In genomic region chr2:128347701-128348504, GRCh38 we compare ENCODE assay signal across 9 cellular contexts. TPM values are rescaled to one million over a fixed set of nuclear protein-coding genes. Genes with fewer than 3 reads are reported as not detected.
DNase-seq lines count a peak whose midpoint lies in the region; ATAC-seq and TF ChIP-seq lines count a peak whose summit lies in the region.
"Had no signal": no experiment of that assay in that cellular context is flagged by ENCODE, and none has a peak within 500 bp of the region (broad histone marks: within the 10 kb centered on the region; RNA-seq: fewer than 3 reads in every experiment).

No MANE protein-coding gene starts in this region.

- H3K27ac ChIP-seq in temporal lobe (ENCODE audit: low read depth, low read length): peak overlapping the region; percentile 69

- peaks cover 2% of the 10 kb centered on the region; the same call in 1 of the 2 replicates for H3K9me3 ChIP-seq in MG63

- TF ChIP-seq CTCF in chondrocyte (IDR thresholded peaks at IDR 0.05): no peak

- H3K4me1 Mint-ChIP-seq in chondrocyte (ENCODE audit: low read depth): peaks cover 32% of the 10 kb centered on the region
- H3K4me1 Mint-ChIP-seq: central memory CD8-positive, alpha-beta T cell had no signal

- H3K27me3 Mint-ChIP-seq in chondrocyte (ENCODE audit: low read depth): no peaks in the 10 kb centered on the region

- H3K36me3 ChIP-seq in MG63: no peaks in the 10 kb centered on the region

- H3K9me3 Mint-ChIP-seq in chondrocyte (ENCODE audit: low read depth): peaks cover 9% of the 10 kb centered on the region
- H3K9me3 Mint-ChIP-seq: central memory CD8-positive, alpha-beta T cell had no signal

- H3K36me3 Mint-ChIP-seq in chondrocyte (ENCODE audit: low read depth): peaks cover 5% of the 10 kb centered on the region

- no peak overlapping the region for H3K4me3 ChIP-seq in MG63

- H3K27me3 ChIP-seq in MG63: no peaks in the 10 kb centered on the region

- ATAC-seq in left lobe of liver (peak; percentile 66), GM18909 (IDR thresholded peaks at IDR 0.05; ENCODE audit: poor library complexity, unreplicated experiment) (no peak), HG03045 (IDR thresholded peaks at IDR 0.05; ENCODE audit: unreplicated experiment) (no peak)

- H3K27ac Mint-ChIP-seq in chondrocyte (ENCODE audit: unreplicated experiment): peak overlapping the region; percentile 90

- DNase-seq in MG63 (peak; percentile 94), chondrocyte (ENCODE audit: low spot score) (no peak), left lobe of liver (ENCODE audit: low spot score) (peak; percentile 46), DMS153 (lab: John Stamatoyannopoulos, UW) (no peak), activated gamma-delta T cell (lab: John Stamatoyannopoulos, UW) (no peak)

- H3K4me3 Mint-ChIP-seq in chondrocyte (ENCODE audit: unreplicated experiment): peak overlapping the region; percentile 55
- H3K4me3 Mint-ChIP-seq: central memory CD8-positive, alpha-beta T cell had no signal

RNA-seq across cellular contexts. Expression of gene HS6ST1, which starts 29.2 kb away (rescaled TPM):
- total RNA-seq in MG63 (2014; rRNA removed; shearing (Covaris generic); ENCODE audit: low replicate concordance): 16.9 and 32.5 TPM in 2 replicates
- total RNA-seq in chondrocyte: 30.0 to 39.2 TPM (median 33.1 TPM) in 3 replicates
- 21.8 TPM for total RNA-seq in left lobe of liver
- total RNA-seq in temporal lobe: 48.7 TPM

Comparison
In these comparisons a context has a peak if more than half of its experiments do, and no peak if none do; other contexts are left out.
1. DNase-seq: peak in MG63 (single experiment) and left lobe of liver (single experiment); none in chondrocyte (single experiment), DMS153 (single experiment) and activated gamma-delta T cell (single experiment).